Comparison of ENCODE assay signal across 1 cellular context in the genomic region with DNA sequence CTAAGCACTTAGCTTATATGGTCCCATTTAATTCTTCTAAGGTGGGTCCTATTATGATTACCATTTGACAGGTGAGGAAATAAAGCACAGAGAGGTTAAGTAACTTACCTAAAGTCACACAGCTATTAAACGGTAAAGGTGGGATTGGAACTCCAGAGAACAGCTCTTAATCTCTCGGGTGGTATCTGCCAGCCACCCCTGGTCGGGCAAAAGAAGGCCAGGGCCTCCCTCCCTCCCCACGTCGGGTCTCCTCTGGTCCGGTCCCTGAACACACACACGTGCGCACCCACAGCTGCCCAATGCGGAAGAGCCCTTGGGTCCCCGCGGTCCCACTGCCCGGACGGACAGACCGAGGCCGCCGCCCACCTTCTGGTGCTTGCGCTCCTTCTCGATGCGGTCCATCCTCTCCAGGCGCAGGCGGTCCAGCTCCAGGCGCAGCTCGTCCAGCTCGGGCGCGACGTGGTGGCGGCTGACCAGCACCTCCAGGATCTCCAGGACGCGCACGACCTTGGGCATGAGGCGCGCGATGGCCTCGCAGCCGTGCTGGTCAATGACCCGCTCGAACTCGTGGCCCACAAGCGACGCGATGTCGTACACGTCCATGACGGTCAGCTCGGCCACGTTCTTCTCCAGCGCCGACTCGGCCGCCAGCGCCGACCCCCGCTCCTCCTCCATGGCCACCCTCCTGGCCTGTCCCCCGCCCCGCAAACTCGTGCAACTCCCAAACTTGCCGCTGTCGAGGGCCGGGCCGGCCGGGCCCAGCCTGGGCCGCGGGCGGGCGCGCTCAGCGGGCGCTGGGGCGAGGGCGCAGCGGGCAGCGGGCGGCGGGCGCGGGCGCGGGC.
TF ChIP-seq lines count a peak whose summit lies in the region.

No MANE protein-coding gene starts in this region.

TF ChIP-seq in WTC11, 78 proteins besides CTCF, POLR2A, EP300 and RAD21 (continued from another document and continues in another):
- TF ChIP-seq, protein P1, sequence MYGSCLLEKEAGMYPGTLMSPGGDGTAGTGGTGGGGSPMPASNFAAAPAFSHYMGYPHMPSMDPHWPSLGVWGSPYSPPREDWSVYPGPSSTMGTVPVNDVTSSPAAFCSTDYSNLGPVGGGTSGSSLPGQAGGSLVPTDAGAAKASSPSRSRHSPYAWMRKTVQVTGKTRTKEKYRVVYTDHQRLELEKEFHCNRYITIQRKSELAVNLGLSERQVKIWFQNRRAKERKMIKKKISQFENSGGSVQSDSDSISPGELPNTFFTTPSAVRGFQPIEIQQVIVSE (CRISPR knock-in tag; IDR thresholded peaks at IDR 0.05; ENCODE audit: borderline replicate concordance), result no peak
- TF ChIP-seq NR3C1 (CRISPR knock-in tag; conservative IDR thresholded peaks at IDR 0.05; ENCODE audit: low read depth) (no peak), OVOL2 (CRISPR knock-in tag; IDR thresholded peaks at IDR 0.05; ENCODE audit: borderline replicate concordance) (no peak), ZNF671 (CRISPR knock-in tag; IDR thresholded peaks at IDR 0.05) (no peak), KAT7 (CRISPR knock-in tag; IDR thresholded peaks at IDR 0.05; ENCODE audit: borderline replicate concordance) (no peak), EMX1 (CRISPR knock-in tag; IDR thresholded peaks at IDR 0.05) (no peak), TEAD4 (CRISPR knock-in tag; IDR thresholded peaks at IDR 0.05) (no peak), ZNF416 (CRISPR knock-in tag; IDR thresholded peaks at IDR 0.05) (no peak), JUN (CRISPR knock-in tag; IDR thresholded peaks at IDR 0.05) (no peak), NR2C2 (CRISPR knock-in tag; IDR thresholded peaks at IDR 0.05) (no peak), ATF1 (CRISPR knock-in tag; IDR thresholded peaks at IDR 0.05) (no peak), GABPB1 (CRISPR knock-in tag; IDR thresholded peaks at IDR 0.05) (no peak), TCF7 (CRISPR knock-in tag; IDR thresholded peaks at IDR 0.05; ENCODE audit: low read depth) (0 out of 2 replicates have a peak, but pooled peaks have one; percentile 49), ETV6 (CRISPR knock-in tag; IDR thresholded peaks at IDR 0.05) (peak; percentile 81), CBFB (CRISPR knock-in tag; IDR thresholded peaks at IDR 0.05; ENCODE audit: low read depth) (no peak), ZNF232 (CRISPR knock-in tag; IDR thresholded peaks at IDR 0.05) (no peak; the same call in 1 of the 2 replicates), HMGA2 (CRISPR knock-in tag; IDR thresholded peaks at IDR 0.05) (no peak), TEAD1 (CRISPR knock-in tag; IDR thresholded peaks at IDR 0.05) (peak; percentile 20; the same call in 1 of the 2 replicates), CREB1 (CRISPR knock-in tag; IDR thresholded peaks at IDR 0.05) (no peak), JAZF1 (CRISPR knock-in tag; IDR thresholded peaks at IDR 0.05) (no peak), NFE2L1 (CRISPR knock-in tag; IDR thresholded peaks at IDR 0.05) (peak; percentile 64; the same call in 1 of the 2 replicates), ZNF263 (CRISPR knock-in tag; IDR thresholded peaks at IDR 0.05; ENCODE audit: low read depth) (no peak), MXD4 (CRISPR knock-in tag; IDR thresholded peaks at IDR 0.05; ENCODE audit: borderline replicate concordance) (no peak), TP53 (CRISPR knock-in tag; IDR thresholded peaks at IDR 0.05) (no peak), FOXP1 (CRISPR knock-in tag; IDR thresholded peaks at IDR 0.05; ENCODE audit: borderline replicate concordance) (peak; percentile 96)
- TF ChIP-seq, protein P2, sequence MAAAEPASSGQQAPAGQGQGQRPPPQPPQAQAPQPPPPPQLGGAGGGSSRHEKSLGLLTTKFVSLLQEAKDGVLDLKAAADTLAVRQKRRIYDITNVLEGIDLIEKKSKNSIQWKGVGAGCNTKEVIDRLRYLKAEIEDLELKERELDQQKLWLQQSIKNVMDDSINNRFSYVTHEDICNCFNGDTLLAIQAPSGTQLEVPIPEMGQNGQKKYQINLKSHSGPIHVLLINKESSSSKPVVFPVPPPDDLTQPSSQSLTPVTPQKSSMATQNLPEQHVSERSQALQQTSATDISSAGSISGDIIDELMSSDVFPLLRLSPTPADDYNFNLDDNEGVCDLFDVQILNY (CRISPR knock-in tag; IDR thresholded peaks at IDR 0.05), result peak; percentile 66; the same call in 1 of the 2 replicates
- TF ChIP-seq, protein P3, sequence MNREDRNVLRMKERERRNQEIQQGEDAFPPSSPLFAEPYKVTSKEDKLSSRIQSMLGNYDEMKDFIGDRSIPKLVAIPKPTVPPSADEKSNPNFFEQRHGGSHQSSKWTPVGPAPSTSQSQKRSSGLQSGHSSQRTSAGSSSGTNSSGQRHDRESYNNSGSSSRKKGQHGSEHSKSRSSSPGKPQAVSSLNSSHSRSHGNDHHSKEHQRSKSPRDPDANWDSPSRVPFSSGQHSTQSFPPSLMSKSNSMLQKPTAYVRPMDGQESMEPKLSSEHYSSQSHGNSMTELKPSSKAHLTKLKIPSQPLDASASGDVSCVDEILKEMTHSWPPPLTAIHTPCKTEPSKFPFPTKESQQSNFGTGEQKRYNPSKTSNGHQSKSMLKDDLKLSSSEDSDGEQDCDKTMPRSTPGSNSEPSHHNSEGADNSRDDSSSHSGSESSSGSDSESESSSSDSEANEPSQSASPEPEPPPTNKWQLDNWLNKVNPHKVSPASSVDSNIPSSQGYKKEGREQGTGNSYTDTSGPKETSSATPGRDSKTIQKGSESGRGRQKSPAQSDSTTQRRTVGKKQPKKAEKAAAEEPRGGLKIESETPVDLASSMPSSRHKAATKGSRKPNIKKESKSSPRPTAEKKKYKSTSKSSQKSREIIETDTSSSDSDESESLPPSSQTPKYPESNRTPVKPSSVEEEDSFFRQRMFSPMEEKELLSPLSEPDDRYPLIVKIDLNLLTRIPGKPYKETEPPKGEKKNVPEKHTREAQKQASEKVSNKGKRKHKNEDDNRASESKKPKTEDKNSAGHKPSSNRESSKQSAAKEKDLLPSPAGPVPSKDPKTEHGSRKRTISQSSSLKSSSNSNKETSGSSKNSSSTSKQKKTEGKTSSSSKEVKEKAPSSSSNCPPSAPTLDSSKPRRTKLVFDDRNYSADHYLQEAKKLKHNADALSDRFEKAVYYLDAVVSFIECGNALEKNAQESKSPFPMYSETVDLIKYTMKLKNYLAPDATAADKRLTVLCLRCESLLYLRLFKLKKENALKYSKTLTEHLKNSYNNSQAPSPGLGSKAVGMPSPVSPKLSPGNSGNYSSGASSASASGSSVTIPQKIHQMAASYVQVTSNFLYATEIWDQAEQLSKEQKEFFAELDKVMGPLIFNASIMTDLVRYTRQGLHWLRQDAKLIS (CRISPR knock-in tag; IDR thresholded peaks at IDR 0.05; ENCODE audit: borderline replicate concordance), result no peak
- TF ChIP-seq, protein P4, sequence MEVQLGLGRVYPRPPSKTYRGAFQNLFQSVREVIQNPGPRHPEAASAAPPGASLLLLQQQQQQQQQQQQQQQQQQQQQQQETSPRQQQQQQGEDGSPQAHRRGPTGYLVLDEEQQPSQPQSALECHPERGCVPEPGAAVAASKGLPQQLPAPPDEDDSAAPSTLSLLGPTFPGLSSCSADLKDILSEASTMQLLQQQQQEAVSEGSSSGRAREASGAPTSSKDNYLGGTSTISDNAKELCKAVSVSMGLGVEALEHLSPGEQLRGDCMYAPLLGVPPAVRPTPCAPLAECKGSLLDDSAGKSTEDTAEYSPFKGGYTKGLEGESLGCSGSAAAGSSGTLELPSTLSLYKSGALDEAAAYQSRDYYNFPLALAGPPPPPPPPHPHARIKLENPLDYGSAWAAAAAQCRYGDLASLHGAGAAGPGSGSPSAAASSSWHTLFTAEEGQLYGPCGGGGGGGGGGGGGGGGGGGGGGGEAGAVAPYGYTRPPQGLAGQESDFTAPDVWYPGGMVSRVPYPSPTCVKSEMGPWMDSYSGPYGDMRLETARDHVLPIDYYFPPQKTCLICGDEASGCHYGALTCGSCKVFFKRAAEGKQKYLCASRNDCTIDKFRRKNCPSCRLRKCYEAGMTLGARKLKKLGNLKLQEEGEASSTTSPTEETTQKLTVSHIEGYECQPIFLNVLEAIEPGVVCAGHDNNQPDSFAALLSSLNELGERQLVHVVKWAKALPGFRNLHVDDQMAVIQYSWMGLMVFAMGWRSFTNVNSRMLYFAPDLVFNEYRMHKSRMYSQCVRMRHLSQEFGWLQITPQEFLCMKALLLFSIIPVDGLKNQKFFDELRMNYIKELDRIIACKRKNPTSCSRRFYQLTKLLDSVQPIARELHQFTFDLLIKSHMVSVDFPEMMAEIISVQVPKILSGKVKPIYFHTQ (CRISPR knock-in tag; IDR thresholded peaks at IDR 0.05), result no peak
- TF ChIP-seq, protein P5, sequence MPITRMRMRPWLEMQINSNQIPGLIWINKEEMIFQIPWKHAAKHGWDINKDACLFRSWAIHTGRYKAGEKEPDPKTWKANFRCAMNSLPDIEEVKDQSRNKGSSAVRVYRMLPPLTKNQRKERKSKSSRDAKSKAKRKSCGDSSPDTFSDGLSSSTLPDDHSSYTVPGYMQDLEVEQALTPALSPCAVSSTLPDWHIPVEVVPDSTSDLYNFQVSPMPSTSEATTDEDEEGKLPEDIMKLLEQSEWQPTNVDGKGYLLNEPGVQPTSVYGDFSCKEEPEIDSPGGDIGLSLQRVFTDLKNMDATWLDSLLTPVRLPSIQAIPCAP (CRISPR knock-in tag; IDR thresholded peaks at IDR 0.05), result peak; percentile 75; the same call in 1 of the 2 replicates
- TF ChIP-seq, protein P6, sequence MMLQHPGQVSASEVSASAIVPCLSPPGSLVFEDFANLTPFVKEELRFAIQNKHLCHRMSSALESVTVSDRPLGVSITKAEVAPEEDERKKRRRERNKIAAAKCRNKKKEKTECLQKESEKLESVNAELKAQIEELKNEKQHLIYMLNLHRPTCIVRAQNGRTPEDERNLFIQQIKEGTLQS (CRISPR knock-in tag; conservative IDR thresholded peaks at IDR 0.05), result no peak
- TF ChIP-seq, protein P7, sequence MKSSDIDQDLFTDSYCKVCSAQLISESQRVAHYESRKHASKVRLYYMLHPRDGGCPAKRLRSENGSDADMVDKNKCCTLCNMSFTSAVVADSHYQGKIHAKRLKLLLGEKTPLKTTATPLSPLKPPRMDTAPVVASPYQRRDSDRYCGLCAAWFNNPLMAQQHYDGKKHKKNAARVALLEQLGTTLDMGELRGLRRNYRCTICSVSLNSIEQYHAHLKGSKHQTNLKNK (CRISPR knock-in tag; IDR thresholded peaks at IDR 0.05), result no peak
- TF ChIP-seq, protein P8, sequence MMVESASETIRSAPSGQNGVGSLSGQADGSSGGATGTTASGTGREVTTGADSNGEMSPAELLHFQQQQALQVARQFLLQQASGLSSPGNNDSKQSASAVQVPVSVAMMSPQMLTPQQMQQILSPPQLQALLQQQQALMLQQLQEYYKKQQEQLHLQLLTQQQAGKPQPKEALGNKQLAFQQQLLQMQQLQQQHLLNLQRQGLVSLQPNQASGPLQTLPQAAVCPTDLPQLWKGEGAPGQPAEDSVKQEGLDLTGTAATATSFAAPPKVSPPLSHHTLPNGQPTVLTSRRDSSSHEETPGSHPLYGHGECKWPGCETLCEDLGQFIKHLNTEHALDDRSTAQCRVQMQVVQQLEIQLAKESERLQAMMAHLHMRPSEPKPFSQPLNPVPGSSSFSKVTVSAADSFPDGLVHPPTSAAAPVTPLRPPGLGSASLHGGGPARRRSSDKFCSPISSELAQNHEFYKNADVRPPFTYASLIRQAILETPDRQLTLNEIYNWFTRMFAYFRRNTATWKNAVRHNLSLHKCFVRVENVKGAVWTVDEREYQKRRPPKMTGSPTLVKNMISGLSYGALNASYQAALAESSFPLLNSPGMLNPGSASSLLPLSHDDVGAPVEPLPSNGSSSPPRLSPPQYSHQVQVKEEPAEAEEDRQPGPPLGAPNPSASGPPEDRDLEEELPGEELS (CRISPR knock-in tag; IDR thresholded peaks at IDR 0.05), result peak; percentile 69; the same call in 1 of the 2 replicates
- TF ChIP-seq, protein P9, sequence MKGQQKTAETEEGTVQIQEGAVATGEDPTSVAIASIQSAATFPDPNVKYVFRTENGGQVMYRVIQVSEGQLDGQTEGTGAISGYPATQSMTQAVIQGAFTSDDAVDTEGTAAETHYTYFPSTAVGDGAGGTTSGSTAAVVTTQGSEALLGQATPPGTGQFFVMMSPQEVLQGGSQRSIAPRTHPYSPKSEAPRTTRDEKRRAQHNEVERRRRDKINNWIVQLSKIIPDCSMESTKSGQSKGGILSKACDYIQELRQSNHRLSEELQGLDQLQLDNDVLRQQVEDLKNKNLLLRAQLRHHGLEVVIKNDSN (CRISPR knock-in tag; IDR thresholded peaks at IDR 0.05), result no peak
- TF ChIP-seq, protein P10, sequence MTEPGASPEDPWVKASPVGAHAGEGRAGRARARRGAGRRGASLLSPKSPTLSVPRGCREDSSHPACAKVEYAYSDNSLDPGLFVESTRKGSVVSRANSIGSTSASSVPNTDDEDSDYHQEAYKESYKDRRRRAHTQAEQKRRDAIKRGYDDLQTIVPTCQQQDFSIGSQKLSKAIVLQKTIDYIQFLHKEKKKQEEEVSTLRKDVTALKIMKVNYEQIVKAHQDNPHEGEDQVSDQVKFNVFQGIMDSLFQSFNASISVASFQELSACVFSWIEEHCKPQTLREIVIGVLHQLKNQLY (CRISPR knock-in tag; IDR thresholded peaks at IDR 0.05), result no peak
- TF ChIP-seq, protein P11, sequence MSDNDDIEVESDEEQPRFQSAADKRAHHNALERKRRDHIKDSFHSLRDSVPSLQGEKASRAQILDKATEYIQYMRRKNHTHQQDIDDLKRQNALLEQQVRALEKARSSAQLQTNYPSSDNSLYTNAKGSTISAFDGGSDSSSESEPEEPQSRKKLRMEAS (CRISPR knock-in tag; IDR thresholded peaks at IDR 0.05), result peak; percentile 88
- TF ChIP-seq, protein P12, sequence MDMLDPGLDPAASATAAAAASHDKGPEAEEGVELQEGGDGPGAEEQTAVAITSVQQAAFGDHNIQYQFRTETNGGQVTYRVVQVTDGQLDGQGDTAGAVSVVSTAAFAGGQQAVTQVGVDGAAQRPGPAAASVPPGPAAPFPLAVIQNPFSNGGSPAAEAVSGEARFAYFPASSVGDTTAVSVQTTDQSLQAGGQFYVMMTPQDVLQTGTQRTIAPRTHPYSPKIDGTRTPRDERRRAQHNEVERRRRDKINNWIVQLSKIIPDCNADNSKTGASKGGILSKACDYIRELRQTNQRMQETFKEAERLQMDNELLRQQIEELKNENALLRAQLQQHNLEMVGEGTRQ (CRISPR knock-in tag; IDR thresholded peaks at IDR 0.05), result no peak
- TF ChIP-seq, protein P13, sequence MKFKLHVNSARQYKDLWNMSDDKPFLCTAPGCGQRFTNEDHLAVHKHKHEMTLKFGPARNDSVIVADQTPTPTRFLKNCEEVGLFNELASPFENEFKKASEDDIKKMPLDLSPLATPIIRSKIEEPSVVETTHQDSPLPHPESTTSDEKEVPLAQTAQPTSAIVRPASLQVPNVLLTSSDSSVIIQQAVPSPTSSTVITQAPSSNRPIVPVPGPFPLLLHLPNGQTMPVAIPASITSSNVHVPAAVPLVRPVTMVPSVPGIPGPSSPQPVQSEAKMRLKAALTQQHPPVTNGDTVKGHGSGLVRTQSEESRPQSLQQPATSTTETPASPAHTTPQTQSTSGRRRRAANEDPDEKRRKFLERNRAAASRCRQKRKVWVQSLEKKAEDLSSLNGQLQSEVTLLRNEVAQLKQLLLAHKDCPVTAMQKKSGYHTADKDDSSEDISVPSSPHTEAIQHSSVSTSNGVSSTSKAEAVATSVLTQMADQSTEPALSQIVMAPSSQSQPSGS (CRISPR knock-in tag; IDR thresholded peaks at IDR 0.05; ENCODE audit: borderline replicate concordance, low read depth), result no peak
- TF ChIP-seq, protein P14, sequence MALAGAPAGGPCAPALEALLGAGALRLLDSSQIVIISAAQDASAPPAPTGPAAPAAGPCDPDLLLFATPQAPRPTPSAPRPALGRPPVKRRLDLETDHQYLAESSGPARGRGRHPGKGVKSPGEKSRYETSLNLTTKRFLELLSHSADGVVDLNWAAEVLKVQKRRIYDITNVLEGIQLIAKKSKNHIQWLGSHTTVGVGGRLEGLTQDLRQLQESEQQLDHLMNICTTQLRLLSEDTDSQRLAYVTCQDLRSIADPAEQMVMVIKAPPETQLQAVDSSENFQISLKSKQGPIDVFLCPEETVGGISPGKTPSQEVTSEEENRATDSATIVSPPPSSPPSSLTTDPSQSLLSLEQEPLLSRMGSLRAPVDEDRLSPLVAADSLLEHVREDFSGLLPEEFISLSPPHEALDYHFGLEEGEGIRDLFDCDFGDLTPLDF (CRISPR knock-in tag; IDR thresholded peaks at IDR 0.05), result no peak
